Comparison of ENCODE assay signal across 9 cellular contexts in genomic region chr1:154352581-154353459, GRCh38. TPM values are rescaled to one million over a fixed set of nuclear protein-coding genes. Genes with fewer than 3 reads are reported as not detected.
A peak's percentile ranks its signal among the peaks of the same experiment; 100 is the strongest.
DNase-seq lines count a peak whose midpoint lies in the region; ATAC-seq, FAIRE-seq and TF ChIP-seq lines count a peak whose summit lies in the region.
"Had no signal": no experiment of that assay in that cellular context is flagged by ENCODE, and none has a peak within 500 bp of the region (broad histone marks: within the 10 kb centered on the region; RNA-seq: fewer than 3 reads in every experiment).

No MANE protein-coding gene starts in this region.

- peaks cover 0 to 8% of the 10 kb centered on the region in 2 donors for H3K4me1 ChIP-seq in lung (ENCODE audit: control insufficient read depth in 2 of 2, insufficient read depth in 2 of 2, low read length in 2 of 2)

- H3K4me3 Mint-ChIP-seq in effector memory CD8-positive, alpha-beta T cell: peak overlapping the region; percentile 78 to 86

- no peaks in the 10 kb centered on the region for H3K9me3 ChIP-seq in lung (ENCODE audit: control insufficient read depth in 2 of 2, insufficient read depth in 1 of 2, low read length in 1 of 2)

- H3K36me3 Mint-ChIP-seq in effector memory CD8-positive, alpha-beta T cell (ENCODE audit: insufficient read depth): peaks cover 23% of the 10 kb centered on the region

- H3K27ac ChIP-seq in lung (ENCODE audit: low read depth in 1 of 2, low read length in 1 of 2): peak overlapping the region in 1 of 2 donors; percentile 74

- FAIRE-seq in frontal cortex (lab: Jason Lieb, UNC): no peak

- peak overlapping the region; percentile 2 for H3K4me3 ChIP-seq in lung

- ATAC-seq in effector memory CD8-positive, alpha-beta T cell (replicated peaks): peak; percentile 76
- ATAC-seq in lung (ENCODE audit: insufficient read depth, low FRiP score): peak; percentile 69
- no peak for ATAC-seq in HG03097 (IDR thresholded peaks at IDR 0.05; ENCODE audit: low FRiP score, unreplicated experiment)

- no peaks in the 10 kb centered on the region for H3K27me3 ChIP-seq in lung (ENCODE audit: control insufficient read depth, insufficient read depth)

- 1 to 2% methylated on average over 41 of the region's 41 CpGs for WGBS in lung, 2 donors

- H3K36me3 ChIP-seq in lung (ENCODE audit: control insufficient read depth in 2 of 2, insufficient read depth in 2 of 2, low read length in 2 of 2): peaks cover 0 to 13% of the 10 kb centered on the region in 2 donors

- peak overlapping the region; percentile 55 to 79 for H3K27ac Mint-ChIP-seq in effector memory CD8-positive, alpha-beta T cell

- H3K9me3 Mint-ChIP-seq in effector memory CD8-positive, alpha-beta T cell: no peaks in the 10 kb centered on the region

- DNase-seq in EL (peak; percentile 71), NCI-H1105 treated with DMSO at 0.1 percent for 48 hours (lab: John Stamatoyannopoulos, UW) (peak; percentile 59), lung (ENCODE audit: low spot score) (peak; percentile 68), frontal cortex (ENCODE audit: low spot score in 2 of 2) (no peak)
- DNase-seq in activated CD4-positive, alpha-beta T cell treated with anti-CD3 and anti-CD28 coated beads for 4 hours: peak; percentile 46 to 54
- no peak for DNase-seq in effector memory CD8-positive, alpha-beta T cell
- DNase-seq in stimulated activated naive CD4-positive, alpha-beta T cell treated with Interleukin-2 at 50 U/mL for 16 hours (lab: John Stamatoyannopoulos, UW): peak; percentile 48

- peaks cover 28 to 30% of the 10 kb centered on the region in 2 donors for H3K4me1 Mint-ChIP-seq in effector memory CD8-positive, alpha-beta T cell (ENCODE audit: low read depth in 2 of 2)

- no peaks in the 10 kb centered on the region for H3K27me3 Mint-ChIP-seq in effector memory CD8-positive, alpha-beta T cell

- TF ChIP-seq CTCF in lung (IDR thresholded peaks at IDR 0.05; ENCODE audit: control extremely low read depth, extremely low read depth): no peak

RNA-seq across cellular contexts. Expression of gene ATP8B2, which starts 27.5 kb away (rescaled TPM):
- 10 to 100 TPM; 43.7 to 45.1 TPM for total RNA-seq in lung
- 10 to 100 TPM; 10.3 to 21.4 TPM for polyA plus RNA-seq in lung
- 25.3 TPM for total RNA-seq in frontal cortex

RNA-seq across cellular contexts. Expression of gene AQP10, which starts 31.9 kb away (rescaled TPM):
- total RNA-seq in lung (under 1 TPM; 0.31 to 0.64 TPM), frontal cortex (not detected)
- 1 to 10 TPM in 1 of 2 donors, under 1 TPM in 1; 0.28 to 1.4 TPM for polyA plus RNA-seq in lung
- total RNA-seq: T-helper 2 cell treated with Interferon-gamma antibody and Interleukin-4, amounts not matched to agents 100 ng/mL and 5 ng/mL, for 36 hours had no signal

RNA-seq across cellular contexts. Expression of gene IL6R, which starts 52.3 kb away (rescaled TPM):
- total RNA-seq in lung (10 to 100 TPM; 33.2 to 79.7 TPM), frontal cortex (3.3 TPM)
- 10 to 100 TPM; 12.3 to 30.8 TPM for polyA plus RNA-seq in lung

Comparison
In these comparisons a context has a peak if more than half of its experiments do, and no peak if none do; other contexts are left out.
1. DNase-seq: peak in EL (single experiment), NCI-H1105 treated with DMSO at 0.1 percent for 48 hours (single experiment), activated CD4-positive, alpha-beta T cell treated with anti-CD3 and anti-CD28 coated beads for 4 hours (2 of 2), lung (single experiment) and stimulated activated naive CD4-positive, alpha-beta T cell treated with Interleukin-2 at 50 U/mL for 16 hours (single experiment); none in effector memory CD8-positive, alpha-beta T cell (0 of 3) and frontal cortex (0 of 2).